9 cellular contexts compared by ENCODE assay signal in the genomic region with DNA sequence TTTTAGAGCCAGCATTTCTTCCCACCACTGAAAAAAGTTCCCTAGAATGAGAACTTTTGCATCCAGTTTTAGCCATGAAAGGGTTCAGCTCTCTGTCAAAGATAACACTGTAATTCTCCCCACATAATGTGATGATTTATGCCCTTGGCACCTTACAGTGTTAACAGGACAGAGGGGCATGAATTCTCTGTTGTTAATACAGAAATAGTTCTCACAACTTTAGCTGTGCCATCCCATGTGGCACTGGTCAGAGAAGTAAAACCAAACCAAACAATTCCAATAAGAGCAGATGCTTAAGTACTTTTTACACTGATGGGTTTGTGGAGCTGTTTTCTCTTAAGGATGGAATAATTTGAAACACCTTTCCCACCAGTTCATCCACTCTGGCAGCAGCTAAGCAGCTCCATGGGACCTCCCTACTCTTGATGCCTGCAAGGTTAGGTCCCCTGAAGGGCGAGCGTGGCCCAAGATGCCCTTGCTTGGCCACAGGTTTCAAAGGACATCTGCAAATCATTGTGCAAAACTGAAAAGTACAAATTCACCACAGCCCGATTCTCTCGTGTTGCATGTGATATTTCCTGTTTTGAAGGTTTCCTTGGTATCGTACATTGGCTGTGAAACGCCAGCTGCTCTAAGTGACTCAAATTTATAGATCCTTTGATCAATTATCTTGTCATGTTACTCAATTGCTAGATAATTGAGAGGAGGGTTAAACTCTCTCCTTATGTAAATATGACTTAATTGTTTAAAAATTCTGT.
DNase-seq lines count a peak whose midpoint lies in the region; ATAC-seq, FAIRE-seq and TF ChIP-seq lines count a peak whose summit lies in the region.
"Had no signal": no experiment of that assay in that cellular context is flagged by ENCODE, and none has a peak within 500 bp of the region (broad histone marks: within the 10 kb centered on the region; RNA-seq: fewer than 3 reads in every experiment).

No MANE protein-coding gene starts in this region.

- no peaks in the 10 kb centered on the region for H3K36me3 ChIP-seq in IMR-90 (ENCODE audit: control insufficient read depth, insufficient read depth, low read length)
- H3K36me3 ChIP-seq: ascending aorta had no signal

- no TSS peak for BruUV-seq in IMR-90 (replicated peaks; lab: Mats Ljungman, UMichigan)

- H3K79me1 ChIP-seq in IMR-90 (ENCODE audit: low read depth in 1 of 2, low read length in 2 of 2), result no peaks in the 10 kb centered on the region

- ATAC-seq in GM18499 (IDR thresholded peaks at IDR 0.05; ENCODE audit: insufficient read depth, unreplicated experiment) (peak; percentile 48), IMR-90 (ENCODE audit: low read depth) (no peak), GM18502 (IDR thresholded peaks at IDR 0.05; ENCODE audit: poor library complexity, unreplicated experiment) (no peak)
- peak; percentile 78 to 85 for ATAC-seq in natural killer cell treated with Interleukin-12 subunit alpha and Interleukin-12 subunit beta and Interleukin-15 and Interleukin-18, amount 100 ng/mL, for 72 hours

- DNase-seq in IMR-90 (no peak), HTR-8/SVneo (ENCODE audit: insufficient read length, low spot score) (no peak)
- peak; percentile 24 for DNase-seq in activated T-cell treated with anti-CD3 and anti-CD28 coated beads, Interleukin-2, amount 50 U/mL, for 48 hours
- DNase-seq in natural killer cell treated with Interleukin-12 subunit alpha and Interleukin-12 subunit beta and Interleukin-15 and Interleukin-18, amount 100 ng/mL, for 72 hours (ENCODE audit: low spot score), result no peak
- DNase-seq in NK-92 treated with Interleukin-12 subunit alpha and Interleukin-12 subunit beta, amount 100 ng/mL, for 24 hours (lab: John Stamatoyannopoulos, UW), result no peak
- DNase-seq: KBM-7 had no signal

- no peaks in the 10 kb centered on the region for H3K9me3 Mint-ChIP-seq in natural killer cell treated with Interleukin-12 subunit alpha and Interleukin-12 subunit beta and Interleukin-15 and Interleukin-18, amount 100 ng/mL, for 72 hours

- intact Hi-C loops in IMR-90 (cut with micrococcal nuclease), result no loop called here

- H3K36me3 Mint-ChIP-seq in natural killer cell treated with Interleukin-12 subunit alpha and Interleukin-12 subunit beta and Interleukin-15 and Interleukin-18, amount 100 ng/mL, for 72 hours, result peaks cover 3% of the 10 kb centered on the region

- no peak overlapping the region for H2AK5ac ChIP-seq in IMR-90 (ENCODE audit: low read depth, low read length)

- H2BK15ac ChIP-seq in IMR-90 (ENCODE audit: low read depth, low read length), result no peak overlapping the region

- no peak overlapping the region for H2BK120ac ChIP-seq in IMR-90 (ENCODE audit: low read depth, low read length)

- H3K4me1 Mint-ChIP-seq in natural killer cell treated with Interleukin-12 subunit alpha and Interleukin-12 subunit beta and Interleukin-15 and Interleukin-18, amount 100 ng/mL, for 72 hours (ENCODE audit: low read depth in 2 of 2), result peaks cover 17 to 21% of the 10 kb centered on the region in 2 donors

- no peaks in the 10 kb centered on the region for H4K20me1 ChIP-seq in IMR-90 (ENCODE audit: insufficient read depth, low read length)

- H3K56ac ChIP-seq in IMR-90 (ENCODE audit: extremely low read depth, insufficient read depth, low read length), result no peak overlapping the region

- H3K27me3 Mint-ChIP-seq in natural killer cell treated with Interleukin-12 subunit alpha and Interleukin-12 subunit beta and Interleukin-15 and Interleukin-18, amount 100 ng/mL, for 72 hours, result peaks cover 0 to 7% of the 10 kb centered on the region in 2 donors

- no peak overlapping the region for H3K9ac ChIP-seq in IMR-90 (ENCODE audit: low read depth, low read length)

- H4K91ac ChIP-seq in IMR-90 (ENCODE audit: insufficient read depth, low read depth, low read length), result no peak overlapping the region

- H3K4ac ChIP-seq in IMR-90 (ENCODE audit: low read depth, low read length), result no peak overlapping the region

- in situ Hi-C loops in IMR-90 (cut with MboI; ENCODE audit: low sequenced_read_pairs), result no loop called here

- H3K4me2 ChIP-seq in IMR-90 (ENCODE audit: low read depth, low read length), result peak overlapping the region; percentile 12; the same call in 1 of the 2 replicates

- FAIRE-seq in HTR-8/SVneo (lab: Jason Lieb, UNC), result no peak

- H3K4me1 ChIP-seq in IMR-90 (ENCODE audit: control insufficient read depth, insufficient read depth, low read length), result peaks cover 2% of the 10 kb centered on the region; the same call in 1 of the 2 replicates
- H3K4me1 ChIP-seq: ascending aorta had no signal

- no peak overlapping the region for H4K5ac ChIP-seq in IMR-90 (ENCODE audit: low read depth, low read length)

- no peak overlapping the region for H2AK9ac ChIP-seq in IMR-90 (replicated peaks; ENCODE audit: low read depth, low read length, poor library complexity)

- WGBS in IMR-90 (ENCODE audit: extremely low coverage in 2 of 2, insufficient read length in 1 of 2), 2 experiments, result 53% methylated on average over 2 of the region's 6 CpGs; no CpG with 5 or more reads in 1 of the 2 experiments

- no peak for TF ChIP-seq RAD21 in IMR-90 (IDR thresholded peaks at IDR 0.05; ENCODE audit: low read length)

- dilution Hi-C loops in IMR-90 (cut with HindIII; ENCODE audit: low sequenced_read_pairs, unreplicated experiment), result no loop called here

- no peak for TF ChIP-seq POLR2A in IMR-90 (IDR thresholded peaks at IDR 0.05; ENCODE audit: low read depth, low read length)

- CTCF ChIA-PET in IMR-90 (lab: Yijun Ruan, JAX), result interaction anchor here (0.6 kb wide), 1 partner anchor 969 kb away, joined by 6 read pairs; no protein-coding TSS in a partner anchor

- H4K8ac ChIP-seq in IMR-90 (ENCODE audit: low read depth in 2 of 2, low read length in 2 of 2), result no peak overlapping the region

- no peak overlapping the region for H3K27ac ChIP-seq in IMR-90 (ENCODE audit: insufficient read depth, low read length)
- H3K27ac ChIP-seq: ascending aorta had no signal

- no peak overlapping the region for H2BK5ac ChIP-seq in IMR-90 (ENCODE audit: low read depth, low read length, poor library complexity, severe bottlenecking)

- TF ChIP-seq CTCF in IMR-90 (conservative IDR thresholded peaks at IDR 0.05; ENCODE audit: low read depth, low read length), result no peak

- H3K27ac Mint-ChIP-seq in natural killer cell treated with Interleukin-12 subunit alpha and Interleukin-12 subunit beta and Interleukin-15 and Interleukin-18, amount 100 ng/mL, for 72 hours, result peak overlapping the region; percentile 29 to 42

- peak overlapping the region; percentile 68 for H3K4me3 Mint-ChIP-seq in natural killer cell treated with Interleukin-12 subunit alpha and Interleukin-12 subunit beta and Interleukin-15 and Interleukin-18, amount 100 ng/mL, for 72 hours

- no peak overlapping the region for H3K18ac ChIP-seq in IMR-90 (ENCODE audit: low read depth, low read length)

- H2BK20ac ChIP-seq in IMR-90 (ENCODE audit: low read depth, low read length), result no peak overlapping the region

- peaks cover 4% of the 10 kb centered on the region; the same call in 1 of the 2 replicates for H3K27me3 ChIP-seq in IMR-90 (ENCODE audit: control insufficient read depth, insufficient read depth, low read length)
- H3K27me3 ChIP-seq: ascending aorta had no signal

- H3K9me3 ChIP-seq in IMR-90 (ENCODE audit: control insufficient read depth, insufficient read depth, low read length), result no peaks in the 10 kb centered on the region
- H3K9me3 ChIP-seq: ascending aorta had no signal

- POLR2A ChIA-PET in IMR-90 (lab: Charles Lee; ENCODE audit: unreplicated experiment), result no interaction called here

- H3K4me3 ChIP-seq in IMR-90 (ENCODE audit: insufficient read depth, low read depth, low read length), result no peak overlapping the region
- H3K4me3 ChIP-seq: ascending aorta had no signal

- no peak overlapping the region for H3K14ac ChIP-seq in IMR-90 (replicated peaks; ENCODE audit: low read depth, low read length)

- peak overlapping the region; percentile 6 for H2AFZ ChIP-seq in IMR-90 (replicated peaks; ENCODE audit: low read length, poor library complexity)

- H3K23ac ChIP-seq in IMR-90 (ENCODE audit: low read depth, low read length), result no peak overlapping the region

- no peaks in the 10 kb centered on the region for H3K9me1 ChIP-seq in IMR-90 (ENCODE audit: insufficient read depth, low read length)

TF ChIP-seq in IMR-90, 13 proteins besides CTCF, POLR2A, EP300 and RAD21:
- TF ChIP-seq, protein P1, sequence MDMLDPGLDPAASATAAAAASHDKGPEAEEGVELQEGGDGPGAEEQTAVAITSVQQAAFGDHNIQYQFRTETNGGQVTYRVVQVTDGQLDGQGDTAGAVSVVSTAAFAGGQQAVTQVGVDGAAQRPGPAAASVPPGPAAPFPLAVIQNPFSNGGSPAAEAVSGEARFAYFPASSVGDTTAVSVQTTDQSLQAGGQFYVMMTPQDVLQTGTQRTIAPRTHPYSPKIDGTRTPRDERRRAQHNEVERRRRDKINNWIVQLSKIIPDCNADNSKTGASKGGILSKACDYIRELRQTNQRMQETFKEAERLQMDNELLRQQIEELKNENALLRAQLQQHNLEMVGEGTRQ (IDR thresholded peaks at IDR 0.05; ENCODE audit: low read depth, low read length), result no peak
- TF ChIP-seq FOS (IDR thresholded peaks at IDR 0.05; ENCODE audit: low read depth, low read length) (no peak), MXI1 (IDR thresholded peaks at IDR 0.05; ENCODE audit: borderline replicate concordance, low read depth, low read length) (no peak), CEBPB (IDR thresholded peaks at IDR 0.05; ENCODE audit: low read depth, low read length) (no peak), RFX5 (IDR thresholded peaks at IDR 0.05; ENCODE audit: low read depth, low read length) (no peak), BHLHE40 (IDR thresholded peaks at IDR 0.05; ENCODE audit: low read depth, low read length) (no peak)

Comparison
In these comparisons a context has a peak if more than half of its experiments do, and no peak if none do; other contexts are left out.
1. ATAC-seq: peak in GM18499 (single experiment) and natural killer cell treated with Interleukin-12 subunit alpha and Interleukin-12 subunit beta and Interleukin-15 and Interleukin-18, amount 100 ng/mL, for 72 hours (2 of 2); none in IMR-90 (single experiment) and GM18502 (single experiment).
2. DNase-seq: peak in activated T-cell treated with anti-CD3 and anti-CD28 coated beads, Interleukin-2, amount 50 U/mL, for 48 hours (2 of 2); none in IMR-90 (single experiment), natural killer cell treated with Interleukin-12 subunit alpha and Interleukin-12 subunit beta and Interleukin-15 and Interleukin-18, amount 100 ng/mL, for 72 hours (single experiment), HTR-8/SVneo (single experiment) and NK-92 treated with Interleukin-12 subunit alpha and Interleukin-12 subunit beta, amount 100 ng/mL, for 24 hours (single experiment).